In genomic region chrX:45068555-45068954, GRCh38 we compare ENCODE assay signal across 13 cellular contexts.
A peak's percentile ranks its signal among the peaks of the same experiment; 100 is the strongest.
DNase-seq lines count a peak whose midpoint lies in the region; ATAC-seq and TF ChIP-seq lines count a peak whose summit lies in the region.
"Had no signal": no experiment of that assay in that cellular context is flagged by ENCODE, and none has a peak within 500 bp of the region (broad histone marks: within the 10 kb centered on the region; RNA-seq: fewer than 3 reads in every experiment).

No MANE protein-coding gene starts in this region.

- H3K9ac ChIP-seq in endodermal cell (ENCODE audit: extremely low read depth, low read length, poor library complexity, severe bottlenecking): no peak overlapping the region

- CTCF ChIA-PET in CD4-positive, alpha-beta T cell (lab: Charles Lee): interaction anchor here (0.7 to 2.1 kb wide), 2 partner anchors 9 to 15 kb away, joined by 3 to 8 read pairs; no protein-coding TSS in a partner anchor

- POLR2A ChIA-PET in CD4-positive, alpha-beta T cell (lab: Charles Lee): interaction anchor here (0.7 to 1.4 kb wide), 2 partner anchors 167 to 196 kb away, joined by 3 read pairs; partner anchors contain the start of gene KDM6A

- H3K27me3 ChIP-seq in CD4-positive, alpha-beta T cell (ENCODE audit: control insufficient read depth, insufficient read depth, low read length): no peaks in the 10 kb centered on the region
- H3K27me3 ChIP-seq in endodermal cell (ENCODE audit: control insufficient read depth, insufficient read depth, low read length, poor library complexity, severe bottlenecking): no peaks in the 10 kb centered on the region
- H3K27me3 ChIP-seq: esophagus muscularis mucosa had no signal

- no peak for TF ChIP-seq CTCF in CD4-positive, alpha-beta T cell (IDR thresholded peaks at IDR 0.05)
- no peak for TF ChIP-seq CTCF in mucosa of descending colon (IDR thresholded peaks at IDR 0.05)
- no peak for TF ChIP-seq CTCF in endodermal cell (conservative IDR thresholded peaks at IDR 0.05)
- TF ChIP-seq CTCF in coronary artery (IDR thresholded peaks at IDR 0.05): no peak

- H3K36me3 ChIP-seq in mucosa of descending colon (ENCODE audit: low read depth): no peaks in the 10 kb centered on the region
- H3K36me3 ChIP-seq in endodermal cell (ENCODE audit: control insufficient read depth, insufficient read depth, low read length): peaks cover 54% of the 10 kb centered on the region

- H3K36me3 Mint-ChIP-seq in CD4-positive, alpha-beta T cell (ENCODE audit: low read depth): peaks cover 61% of the 10 kb centered on the region
- H3K36me3 Mint-ChIP-seq in activated naive CD8-positive, alpha-beta T cell treated with anti-CD3 and anti-CD28 coated beads for 36 hours: peaks cover 46% of the 10 kb centered on the region
- H3K36me3 Mint-ChIP-seq in endodermal cell (ENCODE audit: low read depth): peaks cover 40% of the 10 kb centered on the region

- H3K27ac ChIP-seq in CD4-positive, alpha-beta T cell (ENCODE audit: low read depth, low read length): peak overlapping the region; percentile 29
- H3K27ac ChIP-seq in endodermal cell (ENCODE audit: low read depth, low read length) (no peak overlapping the region), coronary artery (no peak overlapping the region)
- H3K27ac ChIP-seq: esophagus muscularis mucosa, PC-9, psoas muscle had no signal

- ATAC-seq in CD4-positive, alpha-beta T cell (ENCODE audit: poor library complexity): peak; percentile 39
- peak; percentile 63 for ATAC-seq in mucosa of descending colon

- no peak overlapping the region for H3K4me3 ChIP-seq in mucosa of descending colon
- H3K4me3 ChIP-seq in endodermal cell (ENCODE audit: low read length): no peak overlapping the region
- no peak overlapping the region for H3K4me3 ChIP-seq in coronary artery
- H3K4me3 ChIP-seq: esophagus muscularis mucosa, PC-9, psoas muscle had no signal

- H3K4me1 ChIP-seq in mucosa of descending colon (ENCODE audit: low read depth) (no peaks in the 10 kb centered on the region), endodermal cell (ENCODE audit: control insufficient read depth, insufficient read depth, low read length) (no peaks in the 10 kb centered on the region)
- H3K4me1 ChIP-seq: psoas muscle had no signal

- intact Hi-C loops in CD4-positive, alpha-beta T cell (cut with DNase I, micrococcal nuclease): loop anchor here in 1 of 2 experiments (5.0 to 10.0 kb wide), 3 partner anchors 114 to 536 kb away; partner anchors contain the start of gene KDM6A
- intact Hi-C loops in mucosa of descending colon (cut with DNase I, micrococcal nuclease): no loop called here

- DNase-seq in CD4-positive, alpha-beta T cell: no peak
- peak; percentile 15 for DNase-seq in H4 (ENCODE audit: low spot score)
- no peak for DNase-seq in activated naive CD8-positive, alpha-beta T cell treated with anti-CD3 and anti-CD28 coated beads for 36 hours
- no peak for DNase-seq in mucosa of descending colon
- no peak for DNase-seq in NOMO-1 (lab: John Stamatoyannopoulos, UW; ENCODE audit: unreplicated experiment in 2 of 2)
- no peak for DNase-seq in endodermal cell
- no peak for DNase-seq in coronary artery (ENCODE audit: low spot score)
- DNase-seq: activated CD8-positive, alpha-beta memory T cell treated with anti-CD3 and anti-CD28 coated beads, Interleukin-2, amount 50 U/mL, for 4 hours; PC-9; psoas muscle; stimulated activated CD4-positive, alpha-beta T cell treated with anti-CD3 and anti-CD28 coated beads, Interleukin-2, amount 100 ng/mL, for 48 hours; T-helper 9 cell had no signal

- 83 to 93% methylated on average over 2 to 3 of the region's 4 CpGs for WGBS in endodermal cell (ENCODE audit: insufficient coverage in 1 of 2, insufficient read length in 1 of 2), 2 experiments

- peak overlapping the region; percentile 89 for H3K27ac Mint-ChIP-seq in CD4-positive, alpha-beta T cell
- peak overlapping the region; percentile 88 for H3K27ac Mint-ChIP-seq in activated naive CD8-positive, alpha-beta T cell treated with anti-CD3 and anti-CD28 coated beads for 36 hours
- H3K27ac Mint-ChIP-seq in endodermal cell: no peak overlapping the region

- no peaks in the 10 kb centered on the region for H3K9me3 ChIP-seq in CD4-positive, alpha-beta T cell (ENCODE audit: control insufficient read depth, low read length)
- no peaks in the 10 kb centered on the region for H3K9me3 ChIP-seq in mucosa of descending colon
- H3K9me3 ChIP-seq in endodermal cell (ENCODE audit: control insufficient read depth, low read length): no peaks in the 10 kb centered on the region
- H3K9me3 ChIP-seq: esophagus muscularis mucosa, psoas muscle had no signal

- no peaks in the 10 kb centered on the region for H3K27me3 Mint-ChIP-seq in CD4-positive, alpha-beta T cell
- H3K27me3 Mint-ChIP-seq in activated naive CD8-positive, alpha-beta T cell treated with anti-CD3 and anti-CD28 coated beads for 36 hours: no peaks in the 10 kb centered on the region
- H3K27me3 Mint-ChIP-seq in endodermal cell (ENCODE audit: insufficient read depth): no peaks in the 10 kb centered on the region

- peaks cover 70% of the 10 kb centered on the region for H3K4me1 Mint-ChIP-seq in CD4-positive, alpha-beta T cell (ENCODE audit: low read depth)
- peaks cover 23% of the 10 kb centered on the region for H3K4me1 Mint-ChIP-seq in activated naive CD8-positive, alpha-beta T cell treated with anti-CD3 and anti-CD28 coated beads for 36 hours
- peaks cover 2% of the 10 kb centered on the region for H3K4me1 Mint-ChIP-seq in endodermal cell

- no peaks in the 10 kb centered on the region for H3K9me3 Mint-ChIP-seq in CD4-positive, alpha-beta T cell
- peaks cover 8% of the 10 kb centered on the region for H3K9me3 Mint-ChIP-seq in activated naive CD8-positive, alpha-beta T cell treated with anti-CD3 and anti-CD28 coated beads for 36 hours
- H3K9me3 Mint-ChIP-seq in endodermal cell: peaks cover 30% of the 10 kb centered on the region

- peak overlapping the region; percentile 30 for H3K4me3 Mint-ChIP-seq in CD4-positive, alpha-beta T cell
- no peak overlapping the region for H3K4me3 Mint-ChIP-seq in activated naive CD8-positive, alpha-beta T cell treated with anti-CD3 and anti-CD28 coated beads for 36 hours
- no peak overlapping the region for H3K4me3 Mint-ChIP-seq in endodermal cell
